ENCODE assay signal across 11 cellular contexts in genomic region chrX:53049127-53049517, GRCh38. TPM values are rescaled to one million over a fixed set of nuclear protein-coding genes. Genes with fewer than 3 reads are reported as not detected.
DNase-seq lines count a peak whose midpoint lies in the region; ATAC-seq and TF ChIP-seq lines count a peak whose summit lies in the region.
"Had no signal": no experiment of that assay in that cellular context is flagged by ENCODE, and none has a peak within 500 bp of the region (broad histone marks: within the 10 kb centered on the region; RNA-seq: fewer than 3 reads in every experiment).

No MANE protein-coding gene starts in this region.

- H3K9me3 ChIP-seq in fibroblast of lung (ENCODE audit: control insufficient read depth, insufficient read depth, low read depth, low read length) = no peaks in the 10 kb centered on the region
- no peaks in the 10 kb centered on the region for H3K9me3 ChIP-seq in ovary

- H4K20me1 ChIP-seq in fibroblast of lung (ENCODE audit: control insufficient read depth, extremely low read depth, insufficient read depth, low read length) = no peaks in the 10 kb centered on the region

- ATAC-seq in GM21576 (IDR thresholded peaks at IDR 0.05; ENCODE audit: unreplicated experiment) = no peak

- no peaks in the 10 kb centered on the region for H3K4me1 ChIP-seq in fibroblast of lung (ENCODE audit: control insufficient read depth, extremely low read depth, insufficient read depth, low read length)
- H3K4me1 ChIP-seq in ovary (ENCODE audit: insufficient read depth) = peaks cover 6% of the 10 kb centered on the region

- intact Hi-C loops in ovary (cut with DNase I) = no loop called here

- DNase-seq in AG10803 (ENCODE audit: low read depth) (no peak), NCI-H69 (lab: John Stamatoyannopoulos, UW) (peak; percentile 33), fibroblast of lung (ENCODE audit: low read depth in 2 of 2) (no peak), ovary (peak in 1 of 5 donors; percentile 31), NCI-H2107 (lab: John Stamatoyannopoulos, UW) (no peak), amygdala (lab: John Stamatoyannopoulos, UW) (no peak)
- DNase-seq in effector CD4-positive, alpha-beta T cell = no peak
- DNase-seq: DND-41; effector memory CD4-positive, alpha-beta T cell had no signal

- no peak overlapping the region for H2AFZ ChIP-seq in fibroblast of lung (ENCODE audit: low read length)

- H3K4me2 ChIP-seq in fibroblast of lung (ENCODE audit: extremely low read depth, insufficient read depth, low read length) = peak overlapping the region; percentile 79

- peak overlapping the region; percentile 67 for H3K4me3 ChIP-seq in AG10803 (ENCODE audit: low read length)
- H3K4me3 ChIP-seq in fibroblast of lung (replicated peaks in 1 of 4; ENCODE audit: control extremely low read depth in 1 of 4, insufficient read depth in 1 of 4, low read depth in 3 of 4, low read length in 4 of 4) = peak overlapping the region; percentile 25 to 73 (median 64)
- H3K4me3 ChIP-seq in ovary = peak overlapping the region; percentile 48

- H3K79me2 ChIP-seq in fibroblast of lung (ENCODE audit: control insufficient read depth, insufficient read depth, low read length) = peaks cover 45% of the 10 kb centered on the region

- TF ChIP-seq POLR2A in ovary (IDR thresholded peaks at IDR 0.05) = no peak

- H3K27ac ChIP-seq in fibroblast of lung (ENCODE audit: insufficient read depth, low read length) (no peak overlapping the region), ovary (no peak overlapping the region)

- H3K36me3 ChIP-seq in fibroblast of lung (ENCODE audit: control insufficient read depth, insufficient read depth, low read length) (no peaks in the 10 kb centered on the region), ovary (no peaks in the 10 kb centered on the region)

- H3K9ac ChIP-seq in fibroblast of lung (ENCODE audit: insufficient read depth, low read length) = peak overlapping the region; percentile 44

- TF ChIP-seq CTCF in AG10803 (conservative IDR thresholded peaks at IDR 0.05; ENCODE audit: low read length) (no peak), fibroblast of lung (conservative IDR thresholded peaks at IDR 0.05 in 1 of 2, IDR thresholded peaks at IDR 0.05 in 1 of 2; ENCODE audit: low read depth in 1 of 2, low read length in 2 of 2) (no peak), ovary (IDR thresholded peaks at IDR 0.05) (no peak)

- TF ChIP-seq EP300 in ovary (IDR thresholded peaks at IDR 0.05) = no peak

- 35 to 43% (median 42%) methylated on average over 8 of the region's 8 CpGs for WGBS in ovary, 3 donors

- H3K27me3 ChIP-seq in fibroblast of lung (ENCODE audit: control insufficient read depth, insufficient read depth, low read length) (no peaks in the 10 kb centered on the region), ovary (no peaks in the 10 kb centered on the region)

RNA-seq across cellular contexts. Expression of gene GPR173, which starts 0.5 kb away (rescaled TPM):
- total RNA-seq in fibroblast of lung (2.3 and 5.6 TPM in 2 replicates), ovary (10 to 100 TPM in 3 of 7 donors, 1 to 10 TPM in 4; 2.9 to 15.6 (median 8.4) TPM)
- polyA plus RNA-seq in fibroblast of lung (3.9 and 4.0 TPM in 2 replicates), ovary (1 to 10 TPM; 4.0 to 4.1 TPM)
- polyA plus RNA-seq in fibroblast of lung (2012) = 3.5 and 3.7 TPM in 2 replicates
- 13.3 and 14.2 TPM in 2 replicates for polyA minus RNA-seq in fibroblast of lung (ENCODE audit: low replicate concordance)
- total RNA-seq: SK-MEL-5 had no signal

RNA-seq across cellular contexts. Expression of gene TSPYL2, which starts 33.0 kb away (rescaled TPM):
- total RNA-seq in fibroblast of lung = 9.2 and 10.2 TPM in 2 replicates
- 14.6 and 21.0 TPM in 2 replicates for polyA plus RNA-seq in fibroblast of lung
- 13.4 and 16.3 TPM in 2 replicates for polyA plus RNA-seq in fibroblast of lung (2012)
- 0.12 and 2.8 TPM in 2 replicates for polyA minus RNA-seq in fibroblast of lung (ENCODE audit: low replicate concordance)
- total RNA-seq in ovary = 100 to 1,000 TPM; 104 to 232 (median 166) TPM
- polyA plus RNA-seq in ovary = 100 to 1,000 TPM; 167 to 185 TPM

RNA-seq across cellular contexts. Expression of gene KANTR, which starts 44.8 kb away (rescaled TPM):
- total RNA-seq in fibroblast of lung (3.9 and 7.1 TPM in 2 replicates), ovary (10 to 100 TPM; 12.8 to 21.0 (median 15.3) TPM)
- polyA plus RNA-seq in fibroblast of lung (1.9 and 2.4 TPM in 2 replicates), ovary (1 to 10 TPM; 7.5 to 8.4 TPM)
- polyA plus RNA-seq in fibroblast of lung (2012) = 0.98 and 1.4 TPM in 2 replicates
- 11.5 and 28.0 TPM in 2 replicates for polyA minus RNA-seq in fibroblast of lung (ENCODE audit: low replicate concordance)
